In genomic region chr4:26050671-26051070, GRCh38 we compare ENCODE assay signal across 18 cellular contexts.
DNase-seq lines count a peak whose midpoint lies in the region; TF ChIP-seq lines count a peak whose summit lies in the region.
"Had no signal": no experiment of that assay in that cellular context is flagged by ENCODE, and none has a peak within 500 bp of the region (broad histone marks: within the 10 kb centered on the region; RNA-seq: fewer than 3 reads in every experiment).

No MANE protein-coding gene starts in this region.

- peaks cover 44 to 67% (median 47%) of the 10 kb centered on the region in 10 experiments for H3K4me1 ChIP-seq in BLaER1 treated with 17β-estradiol and CSF1 and Interleukin-3, amounts not matched to agents 10 nM and 100 nM
- H3K4me1 ChIP-seq in rectal smooth muscle tissue (ENCODE audit: control insufficient read depth, insufficient read depth, low read length) = peaks cover 22% of the 10 kb centered on the region

- H3K27me3 ChIP-seq in BLaER1 treated with 17β-estradiol and CSF1 and Interleukin-3, amounts not matched to agents 10 nM and 100 nM = no peaks in the 10 kb centered on the region
- H3K27me3 ChIP-seq in rectal smooth muscle tissue (ENCODE audit: control insufficient read depth, insufficient read depth, low read length) = no peaks in the 10 kb centered on the region
- H3K27me3 ChIP-seq: SJSA1 had no signal

- DNase-seq in HFFc6 = no peak
- no peak for DNase-seq in activated CD4-positive, CD25-positive, alpha-beta regulatory T cell (lab: John Stamatoyannopoulos, UW)
- no peak for DNase-seq in globus pallidus (ENCODE audit: low spot score)
- no peak for DNase-seq in HK-2 (ENCODE audit: unreplicated experiment)
- no peak for DNase-seq in activated CD4-positive, alpha-beta T cell treated with anti-CD3 and anti-CD28 coated beads for 1 hour
- DNase-seq: CD4-positive, alpha-beta memory T cell; DND-41; GDM1; NCI-H1092; NCI-H1694; NCI-H345; NCI-H526 treated with DMSO at 0.1 percent for 48 hours; PC-3 had no signal

- peak overlapping the region; percentile 38 to 74 (median 60) for H3K4me2 ChIP-seq in BLaER1 treated with 17β-estradiol and CSF1 and Interleukin-3, amounts not matched to agents 10 nM and 100 nM

- H3K9me3 Mint-ChIP-seq in HFFc6 = no peaks in the 10 kb centered on the region
- no peaks in the 10 kb centered on the region for H3K9me3 Mint-ChIP-seq in dendritic cell treated with granulocyte-macrophage colony-stimulating factor and Interleukin-4, amounts not matched to agents 40 ng/mL and 50 ng/mL, for 4 days
- H3K9me3 Mint-ChIP-seq: CD4-positive, alpha-beta memory T cell had no signal

- H3K36me3 Mint-ChIP-seq in HFFc6 (ENCODE audit: low read depth) = peaks cover 5% of the 10 kb centered on the region
- peaks cover 9% of the 10 kb centered on the region for H3K36me3 Mint-ChIP-seq in dendritic cell treated with granulocyte-macrophage colony-stimulating factor and Interleukin-4, amounts not matched to agents 40 ng/mL and 50 ng/mL, for 4 days (ENCODE audit: low read depth)
- H3K36me3 Mint-ChIP-seq: CD4-positive, alpha-beta memory T cell had no signal

- peak overlapping the region; percentile 9; the same call in 1 of the 2 replicates for H3K27ac Mint-ChIP-seq in HFFc6
- peak overlapping the region; percentile 44 for H3K27ac Mint-ChIP-seq in dendritic cell treated with granulocyte-macrophage colony-stimulating factor and Interleukin-4, amounts not matched to agents 40 ng/mL and 50 ng/mL, for 4 days
- H3K27ac Mint-ChIP-seq: CD4-positive, alpha-beta memory T cell had no signal

- no peaks in the 10 kb centered on the region; the same call in none of the 2 replicates for H3K27me3 Mint-ChIP-seq in HFFc6 (ENCODE audit: insufficient read depth)
- H3K27me3 Mint-ChIP-seq in dendritic cell treated with granulocyte-macrophage colony-stimulating factor and Interleukin-4, amounts not matched to agents 40 ng/mL and 50 ng/mL, for 4 days = peaks cover 2% of the 10 kb centered on the region

- intact Hi-C loops in dendritic cell treated with granulocyte-macrophage colony-stimulating factor and Interleukin-4, amounts not matched to agents 40 ng/mL and 50 ng/mL, for 4 days (cut with micrococcal nuclease) = loop anchor here (2.0 kb wide), 1 partner anchor 24 kb away; no protein-coding TSS in a partner anchor

- no peaks in the 10 kb centered on the region for H4K20me1 ChIP-seq in BLaER1 treated with 17β-estradiol and CSF1 and Interleukin-3, amounts not matched to agents 10 nM and 100 nM

- TF ChIP-seq CTCF in HFFc6 (IDR thresholded peaks at IDR 0.05) = no peak

- no peaks in the 10 kb centered on the region for H3K36me3 ChIP-seq in BLaER1 treated with 17β-estradiol and CSF1 and Interleukin-3, amounts not matched to agents 10 nM and 100 nM
- no peaks in the 10 kb centered on the region for H3K36me3 ChIP-seq in rectal smooth muscle tissue (ENCODE audit: control insufficient read depth, insufficient read depth, low read length)
- H3K36me3 ChIP-seq: SJSA1 had no signal

- H3K4me1 Mint-ChIP-seq in HFFc6 (ENCODE audit: low read depth) = peaks cover 44% of the 10 kb centered on the region
- H3K4me1 Mint-ChIP-seq in dendritic cell treated with granulocyte-macrophage colony-stimulating factor and Interleukin-4, amounts not matched to agents 40 ng/mL and 50 ng/mL, for 4 days (ENCODE audit: low read depth) = peaks cover 78% of the 10 kb centered on the region
- H3K4me1 Mint-ChIP-seq: CD4-positive, alpha-beta memory T cell had no signal

- no peak overlapping the region for H3K4me3 Mint-ChIP-seq in HFFc6
- no peak overlapping the region for H3K4me3 Mint-ChIP-seq in dendritic cell treated with granulocyte-macrophage colony-stimulating factor and Interleukin-4, amounts not matched to agents 40 ng/mL and 50 ng/mL, for 4 days
- H3K4me3 Mint-ChIP-seq: CD4-positive, alpha-beta memory T cell had no signal

- H3K9me3 ChIP-seq in BLaER1 treated with 17β-estradiol and CSF1 and Interleukin-3, amounts not matched to agents 10 nM and 100 nM (replicated peaks in 1 of 11) = peaks cover 0 to 7% (median 0%) of the 10 kb centered on the region in 11 experiments; a peak in 3 of 22 replicates
- H3K9me3 ChIP-seq: SJSA1 had no signal

- no peak overlapping the region for H3K9ac ChIP-seq in BLaER1 treated with 17β-estradiol and CSF1 and Interleukin-3, amounts not matched to agents 10 nM and 100 nM
- H3K9ac ChIP-seq in rectal smooth muscle tissue (ENCODE audit: low read length) = no peak overlapping the region

- no peak overlapping the region for H3K27ac ChIP-seq in BLaER1 treated with 17β-estradiol and CSF1 and Interleukin-3, amounts not matched to agents 10 nM and 100 nM
- H3K27ac ChIP-seq in rectal smooth muscle tissue (ENCODE audit: low read depth, low read length) = peak overlapping the region; percentile 60
- H3K27ac ChIP-seq: SJSA1 had no signal

- no peak overlapping the region for H3K4me3 ChIP-seq in BLaER1 treated with 17β-estradiol and CSF1 and Interleukin-3, amounts not matched to agents 10 nM and 100 nM
- no peak overlapping the region for H3K4me3 ChIP-seq in rectal smooth muscle tissue (ENCODE audit: low read length)
- H3K4me3 ChIP-seq: K562, SJSA1 had no signal
